In the genomic region with DNA sequence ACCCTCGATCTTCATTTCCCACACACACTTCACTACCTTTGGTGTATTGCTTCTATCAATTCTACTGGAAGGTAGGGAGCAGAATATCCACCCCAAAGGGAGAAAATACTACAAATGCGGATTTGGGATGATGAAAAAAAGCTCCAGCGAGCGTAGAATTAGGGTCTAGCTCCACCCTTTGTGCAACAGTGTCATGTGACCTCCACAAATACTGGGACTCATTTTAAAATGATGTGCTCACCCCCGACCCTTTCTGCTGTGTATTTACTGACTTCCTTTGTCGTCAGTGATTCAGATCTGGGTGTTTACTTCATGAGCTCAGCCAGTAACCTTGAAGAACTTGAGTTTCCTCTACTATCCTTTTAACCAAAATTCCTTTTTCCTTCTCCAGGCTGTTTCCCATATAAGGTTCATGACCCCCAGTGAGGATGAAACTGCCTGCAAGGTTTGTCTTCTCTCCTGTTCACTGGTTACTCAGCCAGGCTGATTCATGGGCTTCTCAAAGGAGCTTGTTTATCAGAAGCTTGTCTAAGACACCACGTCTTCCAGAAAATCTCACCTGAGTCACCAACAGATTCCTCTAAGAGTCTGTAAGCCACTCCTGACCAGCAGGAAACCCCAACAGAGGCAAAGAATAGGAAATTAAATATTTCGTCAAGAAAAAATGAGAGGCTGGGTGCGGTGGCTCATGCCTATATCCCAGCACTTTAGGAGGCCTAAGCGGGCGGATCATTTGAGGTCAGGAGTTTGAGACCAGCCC, we compare ENCODE assay signal across 26 cellular contexts. TPM values are rescaled to one million over a fixed set of nuclear protein-coding genes. Genes with fewer than 3 reads are reported as not detected.
"Had no signal": no experiment of that assay in that cellular context is flagged by ENCODE, and none has a peak within 500 bp of the region (broad histone marks: within the 10 kb centered on the region; RNA-seq: fewer than 3 reads in every experiment).

No MANE protein-coding gene starts in this region.

- H3K9me3 ChIP-seq: right lobe of liver, stomach, transverse colon had no signal

- H3K4me3 ChIP-seq: hepatocyte, right lobe of liver, skin epidermis, stomach, transverse colon had no signal

- H3K79me2 ChIP-seq: hepatocyte had no signal

- H3K27ac ChIP-seq: brain microvascular endothelial cell, hepatocyte, right lobe of liver, skin epidermis, stomach, transverse colon, VCaP had no signal

- DNase-seq: activated CD4-positive, alpha-beta T cell treated with anti-CD3 and anti-CD28 coated beads, Interleukin-2, amount 10 ng/mL, durations not matched to agents 24 days and 14 days; activated CD8-positive, alpha-beta T cell treated with anti-CD3 and anti-CD28 coated beads, Interleukin-2, amount 10 ng/mL, durations not matched to agents 7 days and 5 days; aorta; brain microvascular endothelial cell; foreskin melanocyte; glutamatergic neuron; left cardiac atrium; nephron progenitor cell; posterior cingulate gyrus; right lobe of liver; stimulated activated CD4-positive, alpha-beta T cell treated with anti-CD3 and anti-CD28 coated beads, Interleukin-1b, Interleukin-23, amount 100 ng/mL, for 48 hours; stomach; transverse colon had no signal

- ATAC-seq: activated CD4-positive, CD25-positive, alpha-beta regulatory T cell treated with anti-CD3 and anti-CD28 coated beads, Interleukin-2, amount 50 U/mL, for 24 hours; activated CD8-positive, alpha-beta T cell treated with anti-CD3 and anti-CD28 coated beads, Interleukin-2, amount 10 ng/mL, durations not matched to agents 7 days and 5 days; activated naive CD4-positive, alpha-beta T cell treated with anti-CD3 and anti-CD28 coated beads, Interleukin-2, amount 50 U/mL, for 72 hours; activated T-helper 17 cell treated with anti-CD3 and anti-CD28 coated beads, Interleukin-2, amount 50 U/mL, for 72 hours; left cardiac atrium; right lobe of liver; SK-N-SH treated with all-trans-retinoic acid at 6 μM for 48 hours; stimulated activated effector memory CD8-positive, alpha-beta T cell treated with anti-CD3 and anti-CD28 coated beads, Interleukin-12 subunit alpha, Interleukin-12 subunit beta, amount 100 ng/mL, for 72 hours had no signal

- H2AFZ ChIP-seq: hepatocyte had no signal

- H3K27me3 ChIP-seq: brain microvascular endothelial cell, hepatocyte, right lobe of liver, transverse colon had no signal

- H3K4me2 ChIP-seq: hepatocyte had no signal

- H3K4me1 ChIP-seq: right lobe of liver, stomach, transverse colon had no signal

- H3K36me3 ChIP-seq: brain microvascular endothelial cell, right lobe of liver, stomach, transverse colon had no signal

RNA-seq across cellular contexts. Expression of gene PAX1, which starts 39.6 kb away (rescaled TPM):
- total RNA-seq: activated CD4-positive, alpha-beta T cell treated with anti-CD3 and anti-CD28 coated beads, Interleukin-2, amount 10 ng/mL, durations not matched to agents 24 days and 14 days; activated CD8-positive, alpha-beta T cell treated with anti-CD3 and anti-CD28 coated beads, Interleukin-2, amount 10 ng/mL, durations not matched to agents 7 days and 5 days; activated naive CD4-positive, alpha-beta T cell treated with anti-CD3 and anti-CD28 coated beads, Interleukin-2, amount 50 U/mL, for 72 hours; activated T-helper 17 cell treated with anti-CD3 and anti-CD28 coated beads, Interleukin-2, amount 50 U/mL, for 72 hours; aorta; dermis microvascular lymphatic vessel endothelial cell; hepatocyte; left cardiac atrium; liver; mononuclear cell; right lobe of liver; stomach; T-helper 2 cell treated with Interferon-gamma antibody and Interleukin-4, amounts not matched to agents 100 ng/mL and 5 ng/mL, for 36 hours; temporal lobe; transverse colon had no signal
- polyA plus RNA-seq: aorta, hepatocyte, liver, stomach had no signal
